12 cellular contexts compared by ENCODE assay signal in the genomic region with DNA sequence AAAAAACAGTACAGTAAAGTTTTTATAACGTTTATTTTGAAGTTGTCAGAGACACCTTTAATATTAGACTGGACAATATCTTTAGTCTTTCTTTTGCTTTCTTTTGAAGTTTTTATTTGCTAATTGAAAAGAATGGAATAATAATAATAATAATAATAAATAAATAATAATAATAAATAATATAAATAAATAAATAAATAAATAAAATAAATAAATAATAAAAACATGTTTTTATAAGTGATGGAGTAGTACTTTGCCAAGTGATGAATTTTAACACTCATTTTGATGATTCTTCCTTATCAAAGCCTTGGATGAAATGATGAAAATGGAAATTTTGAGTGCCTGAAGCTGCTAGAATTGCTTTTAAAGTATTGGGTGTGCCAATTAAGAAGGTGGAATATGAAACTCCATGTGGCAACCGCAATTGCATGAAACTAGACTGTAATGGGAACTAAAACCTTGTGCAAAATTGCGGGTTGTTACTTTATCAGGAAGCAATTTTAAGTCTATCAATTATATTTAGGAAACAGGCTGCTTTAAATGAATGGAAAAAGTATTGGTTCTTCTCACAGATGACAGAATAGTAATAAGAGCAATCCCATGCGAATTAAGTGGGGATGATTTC. TPM values are rescaled to one million over a fixed set of nuclear protein-coding genes. Genes with fewer than 3 reads are reported as not detected.
DNase-seq lines count a peak whose midpoint lies in the region; ATAC-seq, FAIRE-seq and TF ChIP-seq lines count a peak whose summit lies in the region.
"Had no signal": no experiment of that assay in that cellular context is flagged by ENCODE, and none has a peak within 500 bp of the region (broad histone marks: within the 10 kb centered on the region; RNA-seq: fewer than 3 reads in every experiment).

No MANE protein-coding gene starts in this region.

- no peak for ATAC-seq in stimulated activated naive CD8-positive, alpha-beta T cell treated with anti-CD3 and anti-CD28 coated beads, Interleukin-15, Interleukin-2, amounts not matched to agents 100 U/mL and 50 U/mL, for 24 hours
- no peak for ATAC-seq in activated CD8-positive, alpha-beta T cell treated with anti-CD3 and anti-CD28 coated beads, Interleukin-2, amount 10 ng/mL, durations not matched to agents 7 days and 5 days
- ATAC-seq in GM19351 (IDR thresholded peaks at IDR 0.05; ENCODE audit: unreplicated experiment) (no peak), HepG2 (no peak)
- ATAC-seq: left colon had no signal

- POLR2A ChIA-PET in activated CD8-positive, alpha-beta T cell treated with anti-CD3 and anti-CD28 coated beads, Interleukin-2, amount 10 ng/mL, durations not matched to agents 7 days and 5 days (lab: Charles Lee) = interaction anchor here (0.8 to 1.4 kb wide), 2 partner anchors 23 to 1872 kb away, joined by 4 to 9 read pairs; a partner anchor contains a TSS
- POLR2A ChIA-PET in HepG2 (lab: Yijun Ruan, JAX) = no interaction called here

- peak overlapping the region; percentile 67 for H3K4me3 Mint-ChIP-seq in stimulated activated naive CD8-positive, alpha-beta T cell treated with anti-CD3 and anti-CD28 coated beads, Interleukin-15, Interleukin-2, amounts not matched to agents 100 ng/mL and 50 ng/mL, for 24 hours
- H3K4me3 Mint-ChIP-seq in activated CD8-positive, alpha-beta T cell treated with anti-CD3 and anti-CD28 coated beads, Interleukin-2, amount 10 ng/mL, durations not matched to agents 7 days and 5 days = peak overlapping the region; percentile 88
- peak overlapping the region; percentile 78 to 99 (median 96) for H3K4me3 Mint-ChIP-seq in immature natural killer cell

- no peak for DNase-seq in stimulated activated naive CD8-positive, alpha-beta T cell treated with anti-CD3 and anti-CD28 coated beads, Interleukin-15, Interleukin-2, amounts not matched to agents 100 U/mL and 50 U/mL, for 24 hours
- DNase-seq in activated CD8-positive, alpha-beta T cell treated with anti-CD3 and anti-CD28 coated beads, Interleukin-2, amount 10 ng/mL, durations not matched to agents 7 days and 5 days = no peak
- no peak for DNase-seq in immature natural killer cell
- no peak for DNase-seq in AG08395 (ENCODE audit: low spot score)
- DNase-seq in SKM-1 treated with dmso at 0.1 percent for 144 hours (lab: John Stamatoyannopoulos, UW; ENCODE audit: unreplicated experiment) = no peak
- DNase-seq in HepG2 (ENCODE audit: low spot score) = no peak
- DNase-seq: activated CD8-positive, alpha-beta memory T cell treated with anti-CD3 and anti-CD28 coated beads for 24 hours; left colon had no signal

- no TSS peak for BruUV-seq in HepG2 (replicated peaks; lab: Mats Ljungman, UMichigan)

- no peak overlapping the region for H3K27ac ChIP-seq in HepG2 (ENCODE audit: extremely low read length, insufficient read depth, low read length)
- H3K27ac ChIP-seq: BLaER1 had no signal

- no peak overlapping the region for H2AFZ ChIP-seq in HepG2 (ENCODE audit: low read length)

- H3K4me1 ChIP-seq in HepG2 (ENCODE audit: insufficient read depth, low read length) = no peaks in the 10 kb centered on the region
- H3K4me1 ChIP-seq: BLaER1 had no signal

- no peaks in the 10 kb centered on the region for H3K79me2 ChIP-seq in HepG2 (ENCODE audit: insufficient read depth, low read length)

- peaks cover 88% of the 10 kb centered on the region for H3K4me1 Mint-ChIP-seq in stimulated activated naive CD8-positive, alpha-beta T cell treated with anti-CD3 and anti-CD28 coated beads, Interleukin-15, Interleukin-2, amounts not matched to agents 100 ng/mL and 50 ng/mL, for 24 hours (ENCODE audit: low read depth)
- peaks cover 61% of the 10 kb centered on the region for H3K4me1 Mint-ChIP-seq in activated CD8-positive, alpha-beta T cell treated with anti-CD3 and anti-CD28 coated beads, Interleukin-2, amount 10 ng/mL, durations not matched to agents 7 days and 5 days (ENCODE audit: low read depth)
- H3K4me1 Mint-ChIP-seq in immature natural killer cell = peaks cover 57 to 92% of the 10 kb centered on the region in 2 donors

- no peak overlapping the region for H3K4me3 ChIP-seq in HepG2 (replicated peaks in 1 of 3; ENCODE audit: insufficient read depth in 1 of 3, low read depth in 2 of 3, low read length in 3 of 3)
- H3K4me3 ChIP-seq: BLaER1 had no signal

- no peaks in the 10 kb centered on the region for H3K9me3 Mint-ChIP-seq in stimulated activated naive CD8-positive, alpha-beta T cell treated with anti-CD3 and anti-CD28 coated beads, Interleukin-15, Interleukin-2, amounts not matched to agents 100 ng/mL and 50 ng/mL, for 24 hours
- H3K9me3 Mint-ChIP-seq in activated CD8-positive, alpha-beta T cell treated with anti-CD3 and anti-CD28 coated beads, Interleukin-2, amount 10 ng/mL, durations not matched to agents 7 days and 5 days (ENCODE audit: insufficient read depth) = no peaks in the 10 kb centered on the region
- no peaks in the 10 kb centered on the region for H3K9me3 Mint-ChIP-seq in immature natural killer cell

- peaks cover 33% of the 10 kb centered on the region for H3K36me3 Mint-ChIP-seq in stimulated activated naive CD8-positive, alpha-beta T cell treated with anti-CD3 and anti-CD28 coated beads, Interleukin-15, Interleukin-2, amounts not matched to agents 100 ng/mL and 50 ng/mL, for 24 hours (ENCODE audit: low read depth)
- peaks cover 48% of the 10 kb centered on the region for H3K36me3 Mint-ChIP-seq in activated CD8-positive, alpha-beta T cell treated with anti-CD3 and anti-CD28 coated beads, Interleukin-2, amount 10 ng/mL, durations not matched to agents 7 days and 5 days (ENCODE audit: low read depth)
- H3K36me3 Mint-ChIP-seq in immature natural killer cell = peaks cover 25 to 48% (median 27%) of the 10 kb centered on the region in 3 donors

- no peak overlapping the region for H3K9ac ChIP-seq in HepG2 (ENCODE audit: insufficient read depth, low read depth, low read length)
- H3K9ac ChIP-seq: BLaER1 had no signal

- no peaks in the 10 kb centered on the region for H3K27me3 ChIP-seq in HepG2 (ENCODE audit: control insufficient read depth in 1 of 2, insufficient read depth in 2 of 2, low read length in 2 of 2)
- H3K27me3 ChIP-seq: BLaER1 had no signal

- CTCF ChIA-PET in activated CD8-positive, alpha-beta T cell treated with anti-CD3 and anti-CD28 coated beads, Interleukin-2, amount 10 ng/mL, durations not matched to agents 7 days and 5 days (lab: Charles Lee) = interaction anchor here (1.4 kb wide), 2 partner anchors 48 to 50 kb away, joined by 4 to 12 read pairs; no protein-coding TSS in a partner anchor
- CTCF ChIA-PET in HepG2 (lab: Yijun Ruan, JAX; ENCODE audit: low intra/inter-chr PET ratio, low total read pairs) = no interaction called here

- intact Hi-C loops in HepG2 (cut with micrococcal nuclease; ENCODE audit: unreplicated experiment) = no loop called here

- H3K27me3 Mint-ChIP-seq in stimulated activated naive CD8-positive, alpha-beta T cell treated with anti-CD3 and anti-CD28 coated beads, Interleukin-15, Interleukin-2, amounts not matched to agents 100 ng/mL and 50 ng/mL, for 24 hours = no peaks in the 10 kb centered on the region
- H3K27me3 Mint-ChIP-seq in activated CD8-positive, alpha-beta T cell treated with anti-CD3 and anti-CD28 coated beads, Interleukin-2, amount 10 ng/mL, durations not matched to agents 7 days and 5 days (ENCODE audit: low read depth) = no peaks in the 10 kb centered on the region
- peaks cover 1 to 10% (median 3%) of the 10 kb centered on the region in 3 donors for H3K27me3 Mint-ChIP-seq in immature natural killer cell (ENCODE audit: low read depth in 3 of 3)

- no peak for FAIRE-seq in HepG2 (lab: Jason Lieb, UNC)
- FAIRE-seq: HTR-8/SVneo had no signal

- no peak for TF ChIP-seq CTCF in HepG2 (CRISPR knock-in tag; IDR thresholded peaks at IDR 0.05)

- no peak for TF ChIP-seq RAD21 in HepG2 (CRISPR knock-in tag; IDR thresholded peaks at IDR 0.05)

- no peak for TF ChIP-seq POLR2A in HepG2 (IDR thresholded peaks at IDR 0.05; ENCODE audit: insufficient read depth in 1 of 2, low read depth in 2 of 2, low read length in 2 of 2)

- H3K4me2 ChIP-seq in HepG2 (ENCODE audit: low read depth, low read length) = no peak overlapping the region
- H3K4me2 ChIP-seq: BLaER1 had no signal

- H3K27ac Mint-ChIP-seq in stimulated activated naive CD8-positive, alpha-beta T cell treated with anti-CD3 and anti-CD28 coated beads, Interleukin-15, Interleukin-2, amounts not matched to agents 100 ng/mL and 50 ng/mL, for 24 hours = peak overlapping the region; percentile 63
- H3K27ac Mint-ChIP-seq in activated CD8-positive, alpha-beta T cell treated with anti-CD3 and anti-CD28 coated beads, Interleukin-2, amount 10 ng/mL, durations not matched to agents 7 days and 5 days = no peak overlapping the region
- H3K27ac Mint-ChIP-seq in immature natural killer cell = peak overlapping the region; percentile 82 to 99 (median 90)

- H4K20me1 ChIP-seq in HepG2 (ENCODE audit: insufficient read depth, low read length) = no peaks in the 10 kb centered on the region
- H4K20me1 ChIP-seq: BLaER1 had no signal

- 0% methylated on average over 4 of the region's 4 CpGs for WGBS in HepG2 (ENCODE audit: low lambda C conversion rate)

- in situ Hi-C loops in HepG2 (cut with HindIII; ENCODE audit: extremely low pct_ligation_motif_present, low pct_unique_long_range_greater_than_20kb) = no loop called here

- no peak for TF ChIP-seq EP300 in HepG2 (IDR thresholded peaks at IDR 0.05; ENCODE audit: low read depth in 2 of 2, low read length in 2 of 2)
- no peak for TF ChIP-seq EP300 in HepG2 (CRISPR knock-in tag; IDR thresholded peaks at IDR 0.05; ENCODE audit: borderline replicate concordance)

- no peaks in the 10 kb centered on the region for H3K9me3 ChIP-seq in HepG2 (ENCODE audit: low read length)
- H3K9me3 ChIP-seq: BLaER1 had no signal

- H3K36me3 ChIP-seq in HepG2 (replicated peaks in 1 of 2; ENCODE audit: control insufficient read depth in 1 of 2, insufficient read depth in 2 of 2, low read length in 2 of 2) = no peaks in the 10 kb centered on the region
- H3K36me3 ChIP-seq: BLaER1 had no signal

RNA-seq across cellular contexts. Expression of a gene that starts 4.4 kb away (rescaled TPM):
- total RNA-seq in activated CD8-positive, alpha-beta T cell treated with anti-CD3 and anti-CD28 coated beads, Interleukin-2, amount 10 ng/mL, durations not matched to agents 7 days and 5 days = 10 to 100 TPM; 88.2 to 90.8 TPM
- 100 to 1,000 TPM; 426 to 769 (median 538) TPM for polyA plus RNA-seq in immature natural killer cell
- 0.20 and 0.24 TPM in 2 replicates for total RNA-seq in HepG2 (2016; rRNA removed; fragmentation: Illumina TruSeq; extraction: Trizol)
- not detected in 2 replicates for total RNA-seq in HepG2 (2016; cell fraction: cytosol; rRNA removed; fragmentation: Illumina TruSeq; extraction: Trizol; ENCODE audit: low read depth)
- not detected in 2 replicates for total RNA-seq in HepG2 (2016; cell fraction: insoluble cytoplasmic fraction; rRNA removed; fragmentation: Illumina TruSeq; extraction: Trizol)
- total RNA-seq in HepG2 (2016; cell fraction: membrane; rRNA removed; fragmentation: Illumina TruSeq; extraction: Trizol) = not detected in 2 replicates
- total RNA-seq in HepG2 (2016; cell fraction: nucleus; rRNA removed; fragmentation: Illumina TruSeq; extraction: Trizol) = not detected in 2 replicates
- 0.13 and 0.15 TPM in 2 replicates for polyA plus RNA-seq in HepG2 (2011; rRNA removed)
- polyA plus RNA-seq in HepG2 (2011; cell fraction: cytosol; rRNA removed) = 0.05 and 0.14 TPM in 2 replicates
- polyA plus RNA-seq in HepG2 (2011; cell fraction: nucleus; rRNA removed) = not detected in 2 replicates
- not detected in 2 replicates for polyA plus RNA-seq in HepG2 (2012)
- polyA plus RNA-seq in HepG2 (2016; cell fraction: cytosol; fragmentation: Illumina TruSeq; extraction: Trizol; ENCODE audit: low read depth) = not detected in 2 replicates
- polyA plus RNA-seq in HepG2 (2016; cell fraction: insoluble cytoplasmic fraction; fragmentation: Illumina TruSeq; extraction: Trizol; ENCODE audit: low read depth) = 0.15 and 0.21 TPM in 2 replicates
- polyA plus RNA-seq in HepG2 (2016; cell fraction: membrane; fragmentation: Illumina TruSeq; extraction: Trizol; ENCODE audit: low read depth) = not detected in 2 replicates
- 0.65 TPM in 1 of 2 replicates, not detected in the other for polyA plus RNA-seq in HepG2 (2016; cell fraction: nucleus; fragmentation: Illumina TruSeq; extraction: Trizol; ENCODE audit: insufficient read depth, low read depth)
- 0.52 and 145 TPM in 2 replicates for polyA minus RNA-seq in HepG2 (2011; rRNA and poly(A)+ RNA removed; ENCODE audit: low replicate concordance)
- polyA minus RNA-seq in HepG2 (2011; cell fraction: cytosol; rRNA and poly(A)+ RNA removed) = not detected in 2 replicates
- polyA minus RNA-seq in HepG2 (2011; cell fraction: nucleus; rRNA and poly(A)+ RNA removed) = 0.90 TPM in 1 of 2 replicates, not detected in the other

Comparison
In these comparisons a context has a peak if more than half of its experiments do, and no peak if none do; other contexts are left out.
1. RNA of a gene that starts 4.4 kb away (total RNA-seq): 88.2 to 90.8 TPM in activated CD8-positive, alpha-beta T cell treated with anti-CD3 and anti-CD28 coated beads, Interleukin-2, amount 10 ng/mL, durations not matched to agents 7 days and 5 days; 0.20 to 0.24 TPM in HepG2; every median in the first group is over 10 times any median in the second.
2. Peak in every context shown above with its lines, with median percentiles within 50 percentile points of each other: H3K4me3 Mint-ChIP-seq.